16 cellular contexts compared by ENCODE assay signal in the genomic region with DNA sequence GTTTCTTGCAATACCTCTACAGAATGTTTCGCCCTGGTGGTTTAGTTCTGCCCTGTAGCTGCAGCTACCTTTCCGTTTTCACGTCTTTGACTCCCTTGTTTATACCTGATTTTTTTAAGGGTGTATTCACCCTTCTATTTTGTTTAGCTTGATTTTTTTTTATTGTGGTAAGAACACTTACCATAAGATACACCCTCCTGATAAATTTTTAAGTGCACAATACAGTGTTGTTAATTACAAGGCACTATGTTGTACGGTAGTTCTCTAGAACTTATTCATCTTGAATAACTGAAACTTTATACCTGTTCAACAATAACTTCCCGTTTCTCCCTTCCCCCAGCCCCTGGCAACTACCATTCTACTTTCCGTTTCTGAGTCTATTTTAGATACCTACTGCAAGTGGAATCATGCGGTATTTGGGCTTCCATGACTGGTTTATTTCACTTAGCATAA. TPM values are rescaled to one million over a fixed set of nuclear protein-coding genes. Genes with fewer than 3 reads are reported as not detected.
DNase-seq lines count a peak whose midpoint lies in the region; ATAC-seq and TF ChIP-seq lines count a peak whose summit lies in the region.
"Had no signal": no experiment of that assay in that cellular context is flagged by ENCODE, and none has a peak within 500 bp of the region (broad histone marks: within the 10 kb centered on the region; RNA-seq: fewer than 3 reads in every experiment).

No MANE protein-coding gene starts in this region.

- no peaks in the 10 kb centered on the region for H3K9me3 ChIP-seq in heart left ventricle
- H3K9me3 ChIP-seq: adrenal gland, colonic mucosa, left lung, SJSA1 had no signal

- no peak for DNase-seq in activated naive CD4-positive, alpha-beta T cell (lab: John Stamatoyannopoulos, UW)
- peak; percentile 51 for DNase-seq in OCI-M1 (lab: John Stamatoyannopoulos, UW)
- DNase-seq in stimulated activated naive B cell treated with anti-CD40 and anti-IgM and Interleukin-4, amounts not matched to agents 10 μg/mL and 1 μg/mL and 100 μg/mL, for 72 hours, result no peak
- no peak for DNase-seq in NCI-H748 treated with DMSO at 0.1 percent for 48 hours (lab: John Stamatoyannopoulos, UW)
- DNase-seq in heart left ventricle, result no peak
- DNase-seq in NCI-H2029 (lab: John Stamatoyannopoulos, UW), result no peak
- DNase-seq: adrenal gland; colonic mucosa; left lung; NK-92 treated with Interleukin-12 subunit alpha and Interleukin-12 subunit beta, amount 100 ng/mL, for 24 hours; stimulated activated CD4-positive, alpha-beta T cell treated with anti-CD3 and anti-CD28 coated beads, Interleukin-15, amount 100 ng/mL, for 24 hours had no signal

- peaks cover 0 to 3% (median 0%) of the 10 kb centered on the region in 9 donors for H3K27me3 ChIP-seq in heart left ventricle
- H3K27me3 ChIP-seq: adrenal gland, colonic mucosa, hepatocyte, left lung, SJSA1 had no signal

- TF ChIP-seq POLR2A in heart left ventricle (IDR thresholded peaks at IDR 0.05), result no peak

- peak overlapping the region; percentile 68 for H3K4me3 Mint-ChIP-seq in activated naive CD4-positive, alpha-beta T cell treated with anti-CD3 and anti-CD28 coated beads, Interleukin-2, amount 50 U/mL, for 24 hours
- H3K4me3 Mint-ChIP-seq in stimulated activated naive B cell treated with anti-CD40 and anti-IgM and Interleukin-4, amounts not matched to agents 10 μg/mL and 1 μg/mL and 100 μg/mL, for 72 hours, result peak overlapping the region in 1 of 2 donors; percentile 68
- H3K4me3 Mint-ChIP-seq: GM23338 had no signal

- intact Hi-C loops in heart left ventricle (cut with DNase I), result no loop called here

- peaks cover 0 to 19% (median 0%) of the 10 kb centered on the region in 12 donors for H3K4me1 ChIP-seq in heart left ventricle
- H3K4me1 ChIP-seq: adrenal gland, colonic mucosa had no signal

- peak overlapping the region; percentile 18 for H3K27ac Mint-ChIP-seq in activated naive CD4-positive, alpha-beta T cell treated with anti-CD3 and anti-CD28 coated beads, Interleukin-2, amount 50 U/mL, for 24 hours
- H3K27ac Mint-ChIP-seq in stimulated activated naive B cell treated with anti-CD40 and anti-IgM and Interleukin-4, amounts not matched to agents 10 μg/mL and 1 μg/mL and 100 μg/mL, for 72 hours, result peak overlapping the region; percentile 62
- H3K27ac Mint-ChIP-seq: GM23338 had no signal

- H3K36me3 ChIP-seq in heart left ventricle, result no peaks in the 10 kb centered on the region
- H3K36me3 ChIP-seq: adrenal gland, colonic mucosa, left lung, SJSA1 had no signal

- no peaks in the 10 kb centered on the region for H3K27me3 Mint-ChIP-seq in activated naive CD4-positive, alpha-beta T cell treated with anti-CD3 and anti-CD28 coated beads, Interleukin-2, amount 50 U/mL, for 24 hours
- H3K27me3 Mint-ChIP-seq in stimulated activated naive B cell treated with anti-CD40 and anti-IgM and Interleukin-4, amounts not matched to agents 10 μg/mL and 1 μg/mL and 100 μg/mL, for 72 hours, result no peaks in the 10 kb centered on the region

- peaks cover 55% of the 10 kb centered on the region for H3K4me1 Mint-ChIP-seq in activated naive CD4-positive, alpha-beta T cell treated with anti-CD3 and anti-CD28 coated beads, Interleukin-2, amount 50 U/mL, for 24 hours
- peaks cover 20 to 31% of the 10 kb centered on the region in 2 donors for H3K4me1 Mint-ChIP-seq in stimulated activated naive B cell treated with anti-CD40 and anti-IgM and Interleukin-4, amounts not matched to agents 10 μg/mL and 1 μg/mL and 100 μg/mL, for 72 hours
- H3K4me1 Mint-ChIP-seq: GM23338 had no signal

- WGBS in heart left ventricle, 4 donors, result 71 to 82% (median 76%) methylated on average over 7 of the region's 7 CpGs

- H3K9me3 Mint-ChIP-seq in activated naive CD4-positive, alpha-beta T cell treated with anti-CD3 and anti-CD28 coated beads, Interleukin-2, amount 50 U/mL, for 24 hours, result no peaks in the 10 kb centered on the region
- H3K9me3 Mint-ChIP-seq in stimulated activated naive B cell treated with anti-CD40 and anti-IgM and Interleukin-4, amounts not matched to agents 10 μg/mL and 1 μg/mL and 100 μg/mL, for 72 hours, result no peaks in the 10 kb centered on the region
- H3K9me3 Mint-ChIP-seq: GM23338 had no signal

- H3K4me3 ChIP-seq in heart left ventricle, result no peak overlapping the region
- H3K4me3 ChIP-seq: adrenal gland, colonic mucosa, GM23338, hepatocyte, left lung, SJSA1 had no signal

- no peak overlapping the region for H3K27ac ChIP-seq in heart left ventricle
- H3K27ac ChIP-seq: adrenal gland, colonic mucosa, hepatocyte, left lung, SJSA1 had no signal

- peaks cover 1% of the 10 kb centered on the region for H3K36me3 Mint-ChIP-seq in activated naive CD4-positive, alpha-beta T cell treated with anti-CD3 and anti-CD28 coated beads, Interleukin-2, amount 50 U/mL, for 24 hours
- H3K36me3 Mint-ChIP-seq in stimulated activated naive B cell treated with anti-CD40 and anti-IgM and Interleukin-4, amounts not matched to agents 10 μg/mL and 1 μg/mL and 100 μg/mL, for 72 hours, result no peaks in the 10 kb centered on the region

- ATAC-seq in GM21360 (IDR thresholded peaks at IDR 0.05; ENCODE audit: unreplicated experiment) (peak; percentile 63), heart left ventricle (no peak)
- ATAC-seq in stimulated activated naive B cell treated with anti-CD40 and anti-IgM and Interleukin-4, amounts not matched to agents 10 μg/mL and 1 μg/mL and 100 μg/mL, for 72 hours (replicated peaks), result peak; percentile 64 to 71
- ATAC-seq: GM23338, left lung had no signal

- TF ChIP-seq CTCF in heart left ventricle (IDR thresholded peaks at IDR 0.05), result no peak

RNA-seq across cellular contexts. Expression of a gene that starts 48.9 kb away (rescaled TPM):
- total RNA-seq in heart left ventricle, result 10 to 100 TPM in 2 of 9 donors, 1 to 10 TPM in 7; 1.5 to 36.3 (median 3.3) TPM
- polyA plus RNA-seq in heart left ventricle, result 1 to 10 TPM; 1.6 to 4.5 TPM

Comparison
In these comparisons a context has a peak if more than half of its experiments do, and no peak if none do; other contexts are left out.
1. ATAC-seq: peak in GM21360 (single experiment) and stimulated activated naive B cell treated with anti-CD40 and anti-IgM and Interleukin-4, amounts not matched to agents 10 μg/mL and 1 μg/mL and 100 μg/mL, for 72 hours (2 of 2); none in heart left ventricle (0 of 4).